In genomic region chr16:19284207-19284606, GRCh38 we compare ENCODE assay signal across 9 cellular contexts. TPM values are rescaled to one million over a fixed set of nuclear protein-coding genes. Genes with fewer than 3 reads are reported as not detected.
DNase-seq lines count a peak whose midpoint lies in the region; TF ChIP-seq lines count a peak whose summit lies in the region.
"Had no signal": no experiment of that assay in that cellular context is flagged by ENCODE, and none has a peak within 500 bp of the region (broad histone marks: within the 10 kb centered on the region; RNA-seq: fewer than 3 reads in every experiment).

No MANE protein-coding gene starts in this region.

- H3K27ac Mint-ChIP-seq in Calu3 (ENCODE audit: unreplicated experiment) (no peak overlapping the region), brain (peak overlapping the region in 4 of 5 experiments; percentile 39 to 86 (median 64))

- H3K27me3 Mint-ChIP-seq in Calu3 (ENCODE audit: unreplicated experiment) (no peaks in the 10 kb centered on the region), brain (peaks cover 7% of the 10 kb centered on the region)

- H3K36me3 Mint-ChIP-seq in Calu3 (ENCODE audit: insufficient read depth, unreplicated experiment) (no peaks in the 10 kb centered on the region), brain (no peaks in the 10 kb centered on the region)

- no peaks in the 10 kb centered on the region for H4K20me1 ChIP-seq in Karpas-422 (ENCODE audit: insufficient read depth, low read depth, low read length)

- no peak for TF ChIP-seq CTCF in Calu3 (IDR thresholded peaks at IDR 0.05; ENCODE audit: unreplicated experiment)
- TF ChIP-seq CTCF in brain (conservative IDR thresholded peaks at IDR 0.05): no peak

- H2AFZ ChIP-seq in Karpas-422 (ENCODE audit: low read length): no peak overlapping the region

- H3K4me1 ChIP-seq in Karpas-422 (ENCODE audit: low read length): no peaks in the 10 kb centered on the region

- no peak overlapping the region for H3K9ac ChIP-seq in Karpas-422 (ENCODE audit: low read length)

- H3K9me3 Mint-ChIP-seq in Calu3 (ENCODE audit: low read depth, unreplicated experiment) (peaks cover 2% of the 10 kb centered on the region), brain (peaks cover 0 to 31% (median 3%) of the 10 kb centered on the region in 5 experiments)
- H3K9me3 Mint-ChIP-seq: central memory CD8-positive, alpha-beta T cell had no signal

- H3K4me1 Mint-ChIP-seq in Calu3 (ENCODE audit: low read depth, unreplicated experiment) (peaks cover 16% of the 10 kb centered on the region), brain (peaks cover 14% of the 10 kb centered on the region)
- H3K4me1 Mint-ChIP-seq: central memory CD8-positive, alpha-beta T cell had no signal

- no peak overlapping the region for H3K27ac ChIP-seq in Karpas-422 (ENCODE audit: low read length)

- H3K79me2 ChIP-seq in Karpas-422 (ENCODE audit: low read length): no peaks in the 10 kb centered on the region

- intact Hi-C loops in Calu3 (cut with micrococcal nuclease; ENCODE audit: unreplicated experiment): no loop called here

- CTCF ChIA-PET in Calu3 (lab: Charles Lee): interaction anchor here (0.6 to 1.0 kb wide), 2 partner anchors 10 to 27 kb away, joined by 4 to 5 read pairs; no protein-coding TSS in a partner anchor

- H3K27me3 ChIP-seq in Karpas-422 (ENCODE audit: low read length): no peaks in the 10 kb centered on the region

- DNase-seq in Calu3 (peak; percentile 56), M059J (ENCODE audit: low read depth) (peak; percentile 84), midbrain (lab: John Stamatoyannopoulos, UW) (peak; percentile 23), NCI-H2081 treated with DMSO at 0.1 percent for 48 hours (lab: John Stamatoyannopoulos, UW) (no peak), Karpas-422 (no peak), NCI-H2227 (lab: John Stamatoyannopoulos, UW; ENCODE audit: unreplicated experiment) (no peak)
- no peak for DNase-seq in activated effector memory CD4-positive, alpha-beta T cell treated with Interleukin-2 at 50 U/mL for 16 hours

- H3K36me3 ChIP-seq in Karpas-422 (ENCODE audit: insufficient read depth, low read length): no peaks in the 10 kb centered on the region

- H3K4me3 Mint-ChIP-seq in Calu3 (ENCODE audit: low read depth, unreplicated experiment) (no peak overlapping the region), brain (peak overlapping the region in 2 of 5 experiments; percentile 3 to 30)
- H3K4me3 Mint-ChIP-seq: central memory CD8-positive, alpha-beta T cell had no signal

- H3K4me3 ChIP-seq in Karpas-422 (ENCODE audit: low read length): no peak overlapping the region

- no peaks in the 10 kb centered on the region for H3K9me3 ChIP-seq in Karpas-422 (ENCODE audit: low read length)

- H3K4me2 ChIP-seq in Karpas-422 (ENCODE audit: low read depth, low read length, poor library complexity, severe bottlenecking): no peak overlapping the region

- no peaks in the 10 kb centered on the region for H3K9me2 ChIP-seq in Karpas-422 (replicated peaks; ENCODE audit: insufficient read depth, low read length)

- no TSS peak for BruUV-seq in Calu3 (replicated peaks; lab: Mats Ljungman, UMichigan)

RNA-seq across cellular contexts. Expression of gene CLEC19A, which starts 1.3 kb away (rescaled TPM):
- 0.15 TPM in 1 of 2 replicates, not detected in the other for total RNA-seq in Calu3 (2022)
- not detected in 2 replicates for total RNA-seq in M059J (2014; rRNA removed; shearing (Covaris generic))
- not detected for polyA plus RNA-seq in brain (ENCODE audit: insufficient read depth, low read depth, low replicate concordance)
- not detected in 2 replicates for total RNA-seq in Karpas-422 (2014; rRNA removed; shearing (Covaris generic); ENCODE audit: low replicate concordance)

Comparison
In these comparisons a context has a peak if more than half of its experiments do, and no peak if none do; other contexts are left out.
1. DNase-seq: peak in Calu3 (single experiment), M059J (single experiment) and midbrain (single experiment); none in activated effector memory CD4-positive, alpha-beta T cell treated with Interleukin-2 at 50 U/mL for 16 hours (single experiment), NCI-H2081 treated with DMSO at 0.1 percent for 48 hours (single experiment), Karpas-422 (single experiment) and NCI-H2227 (single experiment).